ENCODE assay signal across 8 cellular contexts in genomic region chr6:14073781-14074354, GRCh38. TPM values are rescaled to one million over a fixed set of nuclear protein-coding genes. Genes with fewer than 3 reads are reported as not detected.
DNase-seq lines count a peak whose midpoint lies in the region; ATAC-seq and TF ChIP-seq lines count a peak whose summit lies in the region.
"Not testable (repeated sequence)": the region's sequence is repeated elsewhere in the genome, so short reads cannot be mapped to it uniquely, and the experiment has no call there.

No MANE protein-coding gene starts in this region.

- not testable (repeated sequence) for TF ChIP-seq POLR2A in HCT116 (IDR thresholded peaks at IDR 0.05; ENCODE audit: borderline replicate concordance, extremely low read depth, insufficient read depth, insufficient read length)

- CTCF ChIA-PET in CD4-positive, alpha-beta T cell (lab: Charles Lee) = not testable (repeated sequence)
- CTCF ChIA-PET in HCT116 (lab: Charles Lee) = interaction anchor here (1.8 kb wide), 1 partner anchor 27 kb away, joined by 3 read pairs; no protein-coding TSS in a partner anchor
- CTCF ChIA-PET in activated CD8-positive, alpha-beta T cell treated with anti-CD3 and anti-CD28 coated beads for 36 hours (lab: Charles Lee) = interaction anchor here (2.1 to 3.0 kb wide), 2 partner anchors 10 to 36 kb away, joined by 4 to 8 read pairs; no protein-coding TSS in a partner anchor
- CTCF ChIA-PET in activated naive CD4-positive, alpha-beta T cell treated with anti-CD3 and anti-CD28 coated beads, Interleukin-2, amount 10 ng/mL, durations not matched to agents 7 days and 5 days (lab: Charles Lee) = interaction anchor here (1.3 kb wide), 1 partner anchor 200 kb away, joined by 3 read pairs; no protein-coding TSS in a partner anchor

- not testable (repeated sequence) for H3K4me3 ChIP-seq in HCT116 (replicated peaks in 1 of 2; ENCODE audit: low read depth in 1 of 2, low read length in 2 of 2); thymus (ENCODE audit: low read length)

- peak overlapping the region; percentile 99 for H2AFZ ChIP-seq in HCT116 (ENCODE audit: low read depth, low read length, poor library complexity, severe bottlenecking)

- H3K4me1 ChIP-seq in HCT116 (ENCODE audit: control insufficient read depth in 1 of 2, insufficient read depth in 2 of 2, low read length in 2 of 2) = peaks cover 0 to 11% of the 10 kb centered on the region in 2 experiments; a peak in 1 of 4 replicates
- not testable (repeated sequence) for H3K4me1 ChIP-seq in thymus (ENCODE audit: control insufficient read depth, insufficient read depth, low read length)

- peak overlapping the region; percentile 68 for H3K27ac ChIP-seq in CD4-positive, alpha-beta T cell (ENCODE audit: low read depth, low read length)
- not testable (repeated sequence) for H3K27ac ChIP-seq in HCT116 (ENCODE audit: low read depth, low read length)
- H3K27ac ChIP-seq in thymus (ENCODE audit: low read depth) = peak overlapping the region; percentile 40

- TF ChIP-seq RAD21 in HCT116 (IDR thresholded peaks at IDR 0.05; ENCODE audit: low read depth) = not testable (repeated sequence)

- DNase-seq in CD4-positive, alpha-beta T cell; HCT116 (ENCODE audit: low read depth, low spot score); activated CD8-positive, alpha-beta T cell treated with anti-CD3 and anti-CD28 coated beads for 36 hours; activated naive CD4-positive, alpha-beta T cell treated with anti-CD3 and anti-CD28 coated beads, Interleukin-2, amount 10 ng/mL, durations not matched to agents 7 days and 5 days; effector memory CD8-positive, alpha-beta T cell; natural killer cell: not testable (repeated sequence)

- H3K9ac ChIP-seq in HCT116 (ENCODE audit: low read length) = not testable (repeated sequence)

- POLR2A ChIA-PET in CD4-positive, alpha-beta T cell (lab: Charles Lee) = interaction anchor here (1.0 to 2.0 kb wide), 2 partner anchors 43 to 587 kb away, joined by 3 to 14 read pairs; partner anchors contain the start of genes CD83 and GFOD1
- POLR2A ChIA-PET in HCT116 (lab: Charles Lee); activated CD8-positive, alpha-beta T cell treated with anti-CD3 and anti-CD28 coated beads for 36 hours (lab: Charles Lee): not testable (repeated sequence)

- not testable (repeated sequence) for H3K9me3 Mint-ChIP-seq in CD4-positive, alpha-beta T cell; T-helper 1 cell treated with Interleukin-12 subunit alpha and Interleukin-12 subunit beta and Interleukin-4 antibody, amounts not matched to agents 30 μg/mL and 1 μg/mL, for 36 hours; activated CD8-positive, alpha-beta T cell treated with anti-CD3 and anti-CD28 coated beads for 36 hours; activated naive CD4-positive, alpha-beta T cell treated with anti-CD3 and anti-CD28 coated beads, Interleukin-2, amount 10 ng/mL, durations not matched to agents 7 days and 5 days; effector memory CD8-positive, alpha-beta T cell; natural killer cell

- 96% methylated on average over 4 of the region's 4 CpGs for WGBS in thymus

- H3K9me2 ChIP-seq in HCT116 (ENCODE audit: insufficient read depth) = not testable (repeated sequence)

- peaks cover 30% of the 10 kb centered on the region for H3K4me1 Mint-ChIP-seq in CD4-positive, alpha-beta T cell (ENCODE audit: low read depth)
- H3K4me1 Mint-ChIP-seq in T-helper 1 cell treated with Interleukin-12 subunit alpha and Interleukin-12 subunit beta and Interleukin-4 antibody, amounts not matched to agents 30 μg/mL and 1 μg/mL, for 36 hours (ENCODE audit: low read depth) = peaks cover 33% of the 10 kb centered on the region
- H3K4me1 Mint-ChIP-seq in activated CD8-positive, alpha-beta T cell treated with anti-CD3 and anti-CD28 coated beads for 36 hours (ENCODE audit: low read depth) = peaks cover 43% of the 10 kb centered on the region
- H3K4me1 Mint-ChIP-seq in activated naive CD4-positive, alpha-beta T cell treated with anti-CD3 and anti-CD28 coated beads, Interleukin-2, amount 10 ng/mL, durations not matched to agents 7 days and 5 days = peaks cover 29% of the 10 kb centered on the region
- H3K4me1 Mint-ChIP-seq in effector memory CD8-positive, alpha-beta T cell (ENCODE audit: low read depth in 2 of 2) = peaks cover 17 to 20% of the 10 kb centered on the region in 2 donors
- H3K4me1 Mint-ChIP-seq in natural killer cell = peaks cover 18% of the 10 kb centered on the region in 2 donors

- BruUV-seq in HCT116 (replicated peaks; lab: Mats Ljungman, UMichigan) = not testable (repeated sequence)

- not testable (repeated sequence) for TF ChIP-seq CTCF in CD4-positive, alpha-beta T cell (IDR thresholded peaks at IDR 0.05); HCT116 (IDR thresholded peaks at IDR 0.05 in 2 of 3, conservative IDR thresholded peaks at IDR 0.05 in 1 of 3; ENCODE audit: borderline replicate concordance in 1 of 3, insufficient read depth in 1 of 3, low read depth in 2 of 3, low read length in 2 of 3); activated CD8-positive, alpha-beta T cell treated with anti-CD3 and anti-CD28 coated beads for 36 hours (IDR thresholded peaks at IDR 0.05); natural killer cell (IDR thresholded peaks at IDR 0.05)

- ATAC-seq in CD4-positive, alpha-beta T cell (ENCODE audit: poor library complexity); HCT116; activated CD8-positive, alpha-beta T cell treated with anti-CD3 and anti-CD28 coated beads for 36 hours; effector memory CD8-positive, alpha-beta T cell (replicated peaks); natural killer cell: not testable (repeated sequence)

- RAD21 ChIA-PET in HCT116 (lab: Charles Lee; ENCODE audit: low non-redundant PET in 1 of 2, low total read pairs in 2 of 2, uncharacterized antibody in 2 of 2, unreplicated experiment in 2 of 2) = not testable (repeated sequence)

- H3K27ac Mint-ChIP-seq in CD4-positive, alpha-beta T cell = peak overlapping the region; percentile 85
- peak overlapping the region; percentile 83 for H3K27ac Mint-ChIP-seq in T-helper 1 cell treated with Interleukin-12 subunit alpha and Interleukin-12 subunit beta and Interleukin-4 antibody, amounts not matched to agents 30 μg/mL and 1 μg/mL, for 36 hours
- peak overlapping the region; percentile 30 for H3K27ac Mint-ChIP-seq in activated CD8-positive, alpha-beta T cell treated with anti-CD3 and anti-CD28 coated beads for 36 hours
- H3K27ac Mint-ChIP-seq in activated naive CD4-positive, alpha-beta T cell treated with anti-CD3 and anti-CD28 coated beads, Interleukin-2, amount 10 ng/mL, durations not matched to agents 7 days and 5 days = peak overlapping the region; percentile 83
- peak overlapping the region; percentile 93 to 94 for H3K27ac Mint-ChIP-seq in effector memory CD8-positive, alpha-beta T cell
- H3K27ac Mint-ChIP-seq in natural killer cell = peak overlapping the region; percentile 95 to 97

- H3K4me2 ChIP-seq in HCT116 (ENCODE audit: low read length) = not testable (repeated sequence)

- not testable (repeated sequence) for H3K36me3 Mint-ChIP-seq in CD4-positive, alpha-beta T cell (ENCODE audit: low read depth); T-helper 1 cell treated with Interleukin-12 subunit alpha and Interleukin-12 subunit beta and Interleukin-4 antibody, amounts not matched to agents 30 μg/mL and 1 μg/mL, for 36 hours (ENCODE audit: low read depth); activated CD8-positive, alpha-beta T cell treated with anti-CD3 and anti-CD28 coated beads for 36 hours (ENCODE audit: low read depth); activated naive CD4-positive, alpha-beta T cell treated with anti-CD3 and anti-CD28 coated beads, Interleukin-2, amount 10 ng/mL, durations not matched to agents 7 days and 5 days; effector memory CD8-positive, alpha-beta T cell (ENCODE audit: insufficient read depth); natural killer cell

- H3K9me3 ChIP-seq in CD4-positive, alpha-beta T cell (ENCODE audit: control insufficient read depth, low read length); HCT116 (ENCODE audit: control insufficient read depth in 1 of 2, insufficient read depth in 1 of 2, low read depth in 1 of 2, low read length in 2 of 2); thymus (ENCODE audit: control insufficient read depth): not testable (repeated sequence)

- intact Hi-C loops in CD4-positive, alpha-beta T cell (cut with DNase I, micrococcal nuclease); HCT116 (cut with micrococcal nuclease); activated CD8-positive, alpha-beta T cell treated with anti-CD3 and anti-CD28 coated beads for 36 hours (cut with micrococcal nuclease); natural killer cell (cut with micrococcal nuclease): not testable (repeated sequence)

- H3K4me3 Mint-ChIP-seq in CD4-positive, alpha-beta T cell = peak overlapping the region; percentile 73
- H3K4me3 Mint-ChIP-seq in T-helper 1 cell treated with Interleukin-12 subunit alpha and Interleukin-12 subunit beta and Interleukin-4 antibody, amounts not matched to agents 30 μg/mL and 1 μg/mL, for 36 hours; activated CD8-positive, alpha-beta T cell treated with anti-CD3 and anti-CD28 coated beads for 36 hours; activated naive CD4-positive, alpha-beta T cell treated with anti-CD3 and anti-CD28 coated beads, Interleukin-2, amount 10 ng/mL, durations not matched to agents 7 days and 5 days: not testable (repeated sequence)
- H3K4me3 Mint-ChIP-seq in effector memory CD8-positive, alpha-beta T cell = peak overlapping the region; percentile 78 to 82
- H3K4me3 Mint-ChIP-seq in natural killer cell = peak overlapping the region; percentile 95

- not testable (repeated sequence) for H4K20me1 ChIP-seq in HCT116 (ENCODE audit: insufficient read depth)

- not testable (repeated sequence) for H3K79me2 ChIP-seq in HCT116 (ENCODE audit: insufficient read depth, low read length)

- not testable (repeated sequence) for H3K27me3 Mint-ChIP-seq in CD4-positive, alpha-beta T cell; T-helper 1 cell treated with Interleukin-12 subunit alpha and Interleukin-12 subunit beta and Interleukin-4 antibody, amounts not matched to agents 30 μg/mL and 1 μg/mL, for 36 hours (ENCODE audit: low read depth); activated CD8-positive, alpha-beta T cell treated with anti-CD3 and anti-CD28 coated beads for 36 hours; activated naive CD4-positive, alpha-beta T cell treated with anti-CD3 and anti-CD28 coated beads, Interleukin-2, amount 10 ng/mL, durations not matched to agents 7 days and 5 days; effector memory CD8-positive, alpha-beta T cell; natural killer cell (ENCODE audit: low read depth in 2 of 2)

- not testable (repeated sequence) for H3K27me3 ChIP-seq in CD4-positive, alpha-beta T cell (ENCODE audit: control insufficient read depth, insufficient read depth, low read length); HCT116 (ENCODE audit: insufficient read depth, low read length); thymus (ENCODE audit: control insufficient read depth, insufficient read depth)

- not testable (repeated sequence) for H3K36me3 ChIP-seq in HCT116 (ENCODE audit: control insufficient read depth in 1 of 2, insufficient read depth in 2 of 2, low read length in 2 of 2); thymus (ENCODE audit: control insufficient read depth, insufficient read depth)

RNA-seq across cellular contexts. Expression of gene CD83, which starts 43.7 kb away (rescaled TPM):
- total RNA-seq in CD4-positive, alpha-beta T cell = 10 to 100 TPM; 35.3 to 36.4 TPM
- total RNA-seq in HCT116 (2021; ENCODE audit: unreplicated experiment) (6.0 TPM), natural killer cell (100 to 1,000 TPM in 1 of 3 donors, 10 to 100 TPM in 2; 54.8 to 110 (median 64.3) TPM)
- polyA plus RNA-seq in HCT116 (2012) = 2.4 and 3.0 TPM in 2 replicates
- 10 to 100 TPM; 24.4 to 24.7 TPM for total RNA-seq in activated CD8-positive, alpha-beta T cell treated with anti-CD3 and anti-CD28 coated beads for 36 hours
- 21.6 TPM for polyA plus RNA-seq in thymus

Comparison
In these comparisons a context has a peak if more than half of its experiments do, and no peak if none do; other contexts are left out.
1. H3K27ac Mint-ChIP-seq: peak in every context shown above with its lines; median percentile 96 in natural killer cell; 94 in effector memory CD8-positive, alpha-beta T cell; 85 in CD4-positive, alpha-beta T cell; 83 in T-helper 1 cell treated with Interleukin-12 subunit alpha and Interleukin-12 subunit beta and Interleukin-4 antibody, amounts not matched to agents 30 μg/mL and 1 μg/mL, for 36 hours; 83 in activated naive CD4-positive, alpha-beta T cell treated with anti-CD3 and anti-CD28 coated beads, Interleukin-2, amount 10 ng/mL, durations not matched to agents 7 days and 5 days; 30 in activated CD8-positive, alpha-beta T cell treated with anti-CD3 and anti-CD28 coated beads for 36 hours.